1 cellular context compared by ENCODE assay signal in the genomic region with DNA sequence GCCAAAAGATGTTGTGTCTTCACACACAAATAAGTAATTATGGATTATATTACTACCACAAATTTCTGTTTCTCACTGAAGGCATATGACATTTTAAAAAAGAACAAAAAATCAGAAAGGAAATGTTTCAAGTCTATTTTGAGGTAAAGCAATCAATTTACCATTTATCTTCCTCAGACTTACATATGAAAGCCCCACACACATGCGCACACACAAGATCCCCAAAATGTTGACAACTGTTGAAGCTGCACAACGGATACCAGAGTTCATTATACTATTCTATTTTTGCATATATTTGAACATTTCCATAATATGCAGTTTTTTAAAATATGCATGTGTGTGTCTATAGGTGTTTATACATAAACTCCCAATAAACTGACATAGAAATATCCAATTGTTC.
TF ChIP-seq lines count a peak whose summit lies in the region.

No MANE protein-coding gene starts in this region.

TF ChIP-seq in H1, 55 proteins besides CTCF, POLR2A, EP300 and RAD21:
- TF ChIP-seq, protein P1, sequence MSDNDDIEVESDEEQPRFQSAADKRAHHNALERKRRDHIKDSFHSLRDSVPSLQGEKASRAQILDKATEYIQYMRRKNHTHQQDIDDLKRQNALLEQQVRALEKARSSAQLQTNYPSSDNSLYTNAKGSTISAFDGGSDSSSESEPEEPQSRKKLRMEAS (IDR thresholded peaks at IDR 0.05), result no peak
- no peak for TF ChIP-seq KDM4A (IDR thresholded peaks at IDR 0.05; ENCODE audit: low read depth, low read length, severe bottlenecking)
